In genomic region chr12:50248883-50249282, GRCh38 we compare ENCODE assay signal across 17 cellular contexts. TPM values are rescaled to one million over a fixed set of nuclear protein-coding genes. Genes with fewer than 3 reads are reported as not detected.
DNase-seq lines count a peak whose midpoint lies in the region; ATAC-seq, FAIRE-seq and TF ChIP-seq lines count a peak whose summit lies in the region.
"Had no signal": no experiment of that assay in that cellular context is flagged by ENCODE, and none has a peak within 500 bp of the region (broad histone marks: within the 10 kb centered on the region; RNA-seq: fewer than 3 reads in every experiment).

No MANE protein-coding gene starts in this region.

- peaks cover 7% of the 10 kb centered on the region for H3F3A ChIP-seq in PC-3 (ENCODE audit: low read length, unreplicated experiment)

- H3K36me3 ChIP-seq in PC-3 (ENCODE audit: low read depth, low read length): peaks cover 5% of the 10 kb centered on the region; the same call in 1 of the 2 replicates
- no peaks in the 10 kb centered on the region for H3K36me3 ChIP-seq in endothelial cell of umbilical vein (ENCODE audit: control insufficient read depth in 2 of 2, extremely low read depth in 1 of 2, insufficient read depth in 2 of 2, low read length in 2 of 2)
- H3K36me3 ChIP-seq in prostate gland: no peaks in the 10 kb centered on the region
- H3K36me3 ChIP-seq: BLaER1 had no signal

- 96% methylated on average over 2 of the region's 2 CpGs for WGBS in prostate gland

- TF ChIP-seq CTCF in Calu3 (IDR thresholded peaks at IDR 0.05; ENCODE audit: unreplicated experiment): no peak
- no peak for TF ChIP-seq CTCF in PC-3 (conservative IDR thresholded peaks at IDR 0.05; ENCODE audit: low read depth, low read length)
- TF ChIP-seq CTCF in endothelial cell of umbilical vein (IDR thresholded peaks at IDR 0.05; ENCODE audit: extremely low read depth in 1 of 2, insufficient read depth in 1 of 2, low read depth in 1 of 2, low read length in 2 of 2): no peak
- TF ChIP-seq CTCF in prostate gland (IDR thresholded peaks at IDR 0.05): no peak

- H3K9me3 ChIP-seq in PC-3 (ENCODE audit: low read length) (no peaks in the 10 kb centered on the region), endothelial cell of umbilical vein (replicated peaks; ENCODE audit: control insufficient read depth, insufficient read depth, low read length) (no peaks in the 10 kb centered on the region), prostate gland (no peaks in the 10 kb centered on the region)
- H3K9me3 ChIP-seq: BLaER1, sigmoid colon had no signal

- intact Hi-C loops in Calu3 (cut with micrococcal nuclease; ENCODE audit: unreplicated experiment): no loop called here
- intact Hi-C loops in PC-3 (cut with micrococcal nuclease): no loop called here
- intact Hi-C loops in endothelial cell of umbilical vein (cut with micrococcal nuclease): no loop called here
- intact Hi-C loops in prostate gland (cut with DNase I): no loop called here

- H4K20me1 ChIP-seq in PC-3 (ENCODE audit: low read length) (no peaks in the 10 kb centered on the region), endothelial cell of umbilical vein (replicated peaks; ENCODE audit: control insufficient read depth, extremely low read depth, insufficient read depth, low read length) (no peaks in the 10 kb centered on the region)
- H4K20me1 ChIP-seq: BLaER1 had no signal

- no peaks in the 10 kb centered on the region for H3K9me2 ChIP-seq in PC-3 (replicated peaks; ENCODE audit: low read length)

- no peaks in the 10 kb centered on the region for H3K27me3 ChIP-seq in PC-3 (ENCODE audit: low read length)
- H3K27me3 ChIP-seq in endothelial cell of umbilical vein (ENCODE audit: control insufficient read depth in 2 of 2, insufficient read depth in 2 of 2, low read length in 2 of 2): peaks cover 11 to 12% of the 10 kb centered on the region in 2 experiments
- H3K27me3 ChIP-seq in prostate gland (replicated peaks; ENCODE audit: insufficient read depth): no peaks in the 10 kb centered on the region
- H3K27me3 ChIP-seq: BLaER1, sigmoid colon had no signal

- no peak overlapping the region for H3K9ac ChIP-seq in PC-3 (ENCODE audit: low read length)
- no peak overlapping the region for H3K9ac ChIP-seq in endothelial cell of umbilical vein (replicated peaks; ENCODE audit: extremely low read depth, insufficient read depth, low read length)
- H3K9ac ChIP-seq: BLaER1 had no signal

- no peak overlapping the region for H3K4me3 ChIP-seq in PC-3 (ENCODE audit: low read length)
- H3K4me3 ChIP-seq in endothelial cell of umbilical vein (replicated peaks in 1 of 3; ENCODE audit: insufficient read depth in 1 of 3, low read depth in 1 of 3, low read length in 3 of 3): no peak overlapping the region
- H3K4me3 ChIP-seq in prostate gland: no peak overlapping the region
- H3K4me3 ChIP-seq: BLaER1, sigmoid colon had no signal

- no peaks in the 10 kb centered on the region for H3K27me3 Mint-ChIP-seq in Calu3 (ENCODE audit: unreplicated experiment)
- H3K27me3 Mint-ChIP-seq: activated CD4-positive, alpha-beta T cell treated with anti-CD3 and anti-CD28 coated beads, Interleukin-2, amount 10 ng/mL, durations not matched to agents 7 days and 5 days; brain had no signal

- BruUV-seq in Calu3 (replicated peaks; lab: Mats Ljungman, UMichigan) (no TSS peak), PC-3 (replicated peaks; lab: Mats Ljungman, UMichigan) (no TSS peak), endothelial cell of umbilical vein (replicated peaks; lab: Mats Ljungman, UMichigan) (no TSS peak)

- H3K9me1 ChIP-seq in endothelial cell of umbilical vein (replicated peaks; ENCODE audit: control insufficient read depth, extremely low read depth, insufficient read depth, low read length): no peaks in the 10 kb centered on the region

- peaks cover 24% of the 10 kb centered on the region for H3K36me3 Mint-ChIP-seq in Calu3 (ENCODE audit: insufficient read depth, unreplicated experiment)

- no peak for DNase-seq in Calu3
- DNase-seq in PC-3: no peak
- DNase-seq in endothelial cell of umbilical vein (ENCODE audit: low read depth, low spot score): no peak
- DNase-seq in prostate gland (ENCODE audit: low spot score): no peak
- no peak for DNase-seq in MV-4-11 (lab: John Stamatoyannopoulos, UW)
- DNase-seq: activated CD4-positive, alpha-beta T cell treated with anti-CD3 and anti-CD28 coated beads, Interleukin-2, amount 10 ng/mL, durations not matched to agents 7 days and 5 days; DND-41; HCEC 1CT; NCI-H1105; Right ventricle myocardium superior; sigmoid colon; stimulated activated naive B cell treated with anti-CD40 and anti-IgM and Interleukin-4, amounts not matched to agents 10 μg/mL and 1 μg/mL and 100 μg/mL, for 72 hours had no signal

- POLR2A ChIA-PET in PC-3 (lab: Charles Lee; ENCODE audit: unreplicated experiment) (no interaction called here), endothelial cell of umbilical vein (lab: Charles Lee) (no interaction called here)

- ATAC-seq in PC-3 (no peak), GM18861 (IDR thresholded peaks at IDR 0.05; ENCODE audit: unreplicated experiment) (no peak), GM18907 (IDR thresholded peaks at IDR 0.05; ENCODE audit: unreplicated experiment) (no peak), GM18868 (IDR thresholded peaks at IDR 0.05; ENCODE audit: unreplicated experiment) (no peak)
- ATAC-seq: stimulated activated naive B cell treated with anti-CD40 and anti-IgM and Interleukin-4, amounts not matched to agents 10 μg/mL and 1 μg/mL and 100 μg/mL, for 72 hours had no signal

- H3K4me3 Mint-ChIP-seq in Calu3 (ENCODE audit: low read depth, unreplicated experiment): peak overlapping the region; percentile 15
- H3K4me3 Mint-ChIP-seq: activated CD4-positive, alpha-beta T cell treated with anti-CD3 and anti-CD28 coated beads, Interleukin-2, amount 10 ng/mL, durations not matched to agents 7 days and 5 days had no signal

- peaks cover 71% of the 10 kb centered on the region for H3K4me1 ChIP-seq in PC-3 (ENCODE audit: insufficient read depth, low read length)
- H3K4me1 ChIP-seq in endothelial cell of umbilical vein (ENCODE audit: control insufficient read depth, extremely low read depth, insufficient read depth, low read length): peaks cover 12% of the 10 kb centered on the region
- no peaks in the 10 kb centered on the region for H3K4me1 ChIP-seq in prostate gland (replicated peaks)

- H3K27ac Mint-ChIP-seq in Calu3 (ENCODE audit: unreplicated experiment): peak overlapping the region; percentile 77
- H3K27ac Mint-ChIP-seq: activated CD4-positive, alpha-beta T cell treated with anti-CD3 and anti-CD28 coated beads, Interleukin-2, amount 10 ng/mL, durations not matched to agents 7 days and 5 days; stimulated activated naive B cell treated with anti-CD40 and anti-IgM and Interleukin-4, amounts not matched to agents 10 μg/mL and 1 μg/mL and 100 μg/mL, for 72 hours had no signal

- H3K79me2 ChIP-seq in PC-3 (ENCODE audit: low read length) (peaks cover 27% of the 10 kb centered on the region; the same call in 1 of the 2 replicates), endothelial cell of umbilical vein (ENCODE audit: control insufficient read depth, insufficient read depth, low read length) (no peaks in the 10 kb centered on the region)

- no peak for FAIRE-seq in endothelial cell of umbilical vein (lab: Jason Lieb, UNC)

- CTCF ChIA-PET in Calu3 (lab: Charles Lee) (no interaction called here), PC-3 (lab: Charles Lee) (interaction anchor here (0.7 kb wide), 1 partner anchor 15 kb away, joined by 3 read pairs; no protein-coding TSS in a partner anchor), endothelial cell of umbilical vein (lab: Charles Lee) (no interaction called here)

- no peaks in the 10 kb centered on the region for H3K9me3 Mint-ChIP-seq in Calu3 (ENCODE audit: low read depth, unreplicated experiment)
- H3K9me3 Mint-ChIP-seq: activated CD4-positive, alpha-beta T cell treated with anti-CD3 and anti-CD28 coated beads, Interleukin-2, amount 10 ng/mL, durations not matched to agents 7 days and 5 days; brain; stimulated activated naive B cell treated with anti-CD40 and anti-IgM and Interleukin-4, amounts not matched to agents 10 μg/mL and 1 μg/mL and 100 μg/mL, for 72 hours had no signal

- H2AFZ ChIP-seq in PC-3 (ENCODE audit: low read length) (no peak overlapping the region), endothelial cell of umbilical vein (ENCODE audit: low read depth, low read length) (no peak overlapping the region)

- no peak overlapping the region for H3K27ac ChIP-seq in PC-3 (ENCODE audit: low read length)
- no peak overlapping the region for H3K27ac ChIP-seq in endothelial cell of umbilical vein (ENCODE audit: insufficient read depth, low read depth, low read length)
- peak overlapping the region; percentile 11 to 27 for H3K27ac ChIP-seq in prostate gland
- H3K27ac ChIP-seq: BLaER1, sigmoid colon had no signal

- no peak for TF ChIP-seq POLR2A in endothelial cell of umbilical vein (IDR thresholded peaks at IDR 0.05; ENCODE audit: low read depth, low read length)
- no peak for TF ChIP-seq POLR2A in prostate gland (IDR thresholded peaks at IDR 0.05)

- H3K4me2 ChIP-seq in PC-3 (ENCODE audit: low read length) (peak overlapping the region; percentile 3; the same call in 1 of the 2 replicates), endothelial cell of umbilical vein (ENCODE audit: insufficient read depth, low read length) (no peak overlapping the region)
- H3K4me2 ChIP-seq: BLaER1 had no signal

- H3K4me1 Mint-ChIP-seq in Calu3 (ENCODE audit: low read depth, unreplicated experiment): peaks cover 64% of the 10 kb centered on the region

- dilution Hi-C loops in endothelial cell of umbilical vein (cut with MboI; ENCODE audit: extremely low pct_ligation_motif_present, low sequenced_read_pairs): no loop called here

TF ChIP-seq in endothelial cell of umbilical vein, 7 proteins besides CTCF, POLR2A, EP300 and RAD21:
- TF ChIP-seq EZH2 (IDR thresholded peaks at IDR 0.05; ENCODE audit: borderline replicate concordance, low read depth, low read length, severe bottlenecking) (peak; percentile 56), POLR2AphosphoS5 (IDR thresholded peaks at IDR 0.05; ENCODE audit: insufficient read depth, low read depth, low read length) (no peak)

RNA-seq across cellular contexts. Expression of gene LIMA1, which starts 34.4 kb away (rescaled TPM):
- total RNA-seq in Calu3 (2022) (48.9 and 67.6 TPM in 2 replicates), PC-3 (2014; rRNA removed) (45.1 and 58.2 TPM in 2 replicates), endothelial cell of umbilical vein (81.3 and 87.3 TPM in 2 replicates), prostate gland (10 to 100 TPM; 66.7 to 94.2 TPM)
- polyA plus RNA-seq in endothelial cell of umbilical vein: 25.6 and 35.0 TPM in 2 replicates
- polyA plus RNA-seq in endothelial cell of umbilical vein (2011; cell fraction: cytosol; rRNA removed): 40.0 and 41.7 TPM in 2 replicates
- 106 and 111 TPM in 2 replicates for polyA plus RNA-seq in endothelial cell of umbilical vein (2011; cell fraction: nucleus; rRNA removed)
- polyA plus RNA-seq in endothelial cell of umbilical vein (2012): 56.4 and 68.9 TPM in 2 replicates
- 87.9 and 97.0 TPM in 2 replicates for polyA minus RNA-seq in endothelial cell of umbilical vein
- polyA minus RNA-seq in endothelial cell of umbilical vein (2011; cell fraction: cytosol; rRNA and poly(A)+ RNA removed): 27.1 TPM
- polyA minus RNA-seq in endothelial cell of umbilical vein (2011; cell fraction: nucleus; rRNA and poly(A)+ RNA removed): 89.4 and 125 TPM in 2 replicates

Comparison
In these comparisons a context has a peak if more than half of its experiments do, and no peak if none do; other contexts are left out.
1. H3K27ac ChIP-seq: peak in prostate gland (2 of 2); none in PC-3 (single experiment) and endothelial cell of umbilical vein (single experiment).